Comparison of ENCODE assay signal across 1 cellular context in genomic region chr3:71057526-71057894, GRCh38.
TF ChIP-seq lines count a peak whose summit lies in the region.

No MANE protein-coding gene starts in this region.

TF ChIP-seq in SK-N-SH, 30 proteins besides CTCF, POLR2A, EP300 and RAD21 (continued from another document):
- TF ChIP-seq REST (IDR thresholded peaks at IDR 0.05; ENCODE audit: low read depth, low read length): no peak
- TF ChIP-seq TAF1 (IDR thresholded peaks at IDR 0.05; ENCODE audit: borderline replicate concordance, low read depth, low read length): no peak
